In the genomic region with DNA sequence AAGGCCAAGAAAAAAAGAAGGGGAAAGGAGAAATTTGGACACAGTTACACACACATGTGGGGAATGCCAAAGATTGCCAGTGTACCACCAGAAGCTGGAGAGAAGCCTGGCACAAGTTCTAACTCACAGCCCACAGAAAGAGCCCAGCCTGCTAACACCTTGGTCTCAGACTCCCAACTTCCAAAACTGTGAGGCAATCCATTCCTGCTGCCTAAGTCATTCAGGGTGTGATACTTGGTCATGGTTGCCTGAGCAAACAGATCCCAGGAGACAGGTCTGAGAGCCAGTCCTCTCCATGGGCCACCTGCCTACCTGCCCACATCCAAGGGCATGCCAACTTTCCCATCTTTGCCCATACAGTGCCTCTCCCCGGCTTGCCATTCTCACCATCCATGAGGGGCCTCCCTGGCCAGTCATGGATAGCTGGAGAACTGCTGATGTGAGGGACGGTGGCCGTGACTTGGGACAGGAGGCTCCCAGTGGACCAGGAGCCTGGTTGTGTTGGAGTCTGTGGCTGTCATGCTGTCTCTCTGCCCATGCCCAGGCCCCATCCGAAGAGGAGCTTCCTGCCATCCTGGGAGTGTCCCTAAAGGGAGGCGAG, we compare ENCODE assay signal across 15 cellular contexts.
DNase-seq lines count a peak whose midpoint lies in the region; ATAC-seq and TF ChIP-seq lines count a peak whose summit lies in the region.
"Had no signal": no experiment of that assay in that cellular context is flagged by ENCODE, and none has a peak within 500 bp of the region (broad histone marks: within the 10 kb centered on the region; RNA-seq: fewer than 3 reads in every experiment).

No MANE protein-coding gene starts in this region.

- H3K27me3 ChIP-seq in right atrium auricular region (no peaks in the 10 kb centered on the region), heart right ventricle (peaks cover 0 to 22% (median 1%) of the 10 kb centered on the region in 7 donors), upper lobe of right lung (no peaks in the 10 kb centered on the region)
- H3K27me3 ChIP-seq: ascending aorta, ovary had no signal

- peaks cover 25% of the 10 kb centered on the region for H3K27me3 Mint-ChIP-seq in activated CD8-positive, alpha-beta memory T cell treated with anti-CD3 and anti-CD28 coated beads, Interleukin-2, amount 10 ng/mL, durations not matched to agents 7 days and 5 days
- H3K27me3 Mint-ChIP-seq in effector memory CD8-positive, alpha-beta T cell = peaks cover 38 to 86% of the 10 kb centered on the region in 2 donors

- no peaks in the 10 kb centered on the region for H3K4me1 ChIP-seq in right atrium auricular region
- no peaks in the 10 kb centered on the region for H3K4me1 ChIP-seq in heart right ventricle
- H3K4me1 ChIP-seq in upper lobe of right lung = no peaks in the 10 kb centered on the region
- H3K4me1 ChIP-seq: ascending aorta had no signal

- intact Hi-C loops in heart right ventricle (cut with DNase I) (loop anchor here in 1 of 10 donors (5.0 kb wide), 1 partner anchor 1974 kb away; no protein-coding TSS in a partner anchor), upper lobe of right lung (cut with DNase I) (no loop called here)

- peak; percentile 46 for DNase-seq in right atrium auricular region (ENCODE audit: low spot score)
- no peak for DNase-seq in heart right ventricle
- peak; percentile 21 for DNase-seq in activated CD8-positive, alpha-beta memory T cell treated with anti-CD3 and anti-CD28 coated beads, Interleukin-2, amount 10 ng/mL, durations not matched to agents 7 days and 5 days
- peak; percentile 20 for DNase-seq in iris pigment epithelial cell (ENCODE audit: low read depth)
- DNase-seq in upper lobe of right lung = no peak
- DNase-seq in effector memory CD8-positive, alpha-beta T cell = no peak
- no peak for DNase-seq in NCI-H2196 (lab: John Stamatoyannopoulos, UW; ENCODE audit: unreplicated experiment)
- DNase-seq: activated CD4-positive, alpha-beta T cell treated with anti-CD3 and anti-CD28 coated beads for 36 hours; dermis blood vessel endothelial cell; GOT3; NCI-H526; T-helper 1 cell had no signal

- CTCF ChIA-PET in activated CD8-positive, alpha-beta memory T cell treated with anti-CD3 and anti-CD28 coated beads, Interleukin-2, amount 10 ng/mL, durations not matched to agents 7 days and 5 days (lab: Charles Lee) = interaction anchor here (0.7 kb wide), 1 partner anchor 98 kb away, joined by 3 read pairs; no protein-coding TSS in a partner anchor

- H3K36me3 ChIP-seq in right atrium auricular region (no peaks in the 10 kb centered on the region), heart right ventricle (no peaks in the 10 kb centered on the region), upper lobe of right lung (no peaks in the 10 kb centered on the region)
- H3K36me3 ChIP-seq: ascending aorta, ovary had no signal

- H3K27ac ChIP-seq in right atrium auricular region (no peak overlapping the region), heart right ventricle (no peak overlapping the region), upper lobe of right lung (no peak overlapping the region)
- H3K27ac ChIP-seq: ascending aorta, ovary had no signal

- H3K4me3 Mint-ChIP-seq in activated CD8-positive, alpha-beta memory T cell treated with anti-CD3 and anti-CD28 coated beads, Interleukin-2, amount 10 ng/mL, durations not matched to agents 7 days and 5 days = no peak overlapping the region
- no peak overlapping the region for H3K4me3 Mint-ChIP-seq in effector memory CD8-positive, alpha-beta T cell
- H3K4me3 Mint-ChIP-seq: activated CD4-positive, alpha-beta T cell treated with anti-CD3 and anti-CD28 coated beads for 36 hours had no signal

- H3K4me3 ChIP-seq in right atrium auricular region (no peak overlapping the region), heart right ventricle (no peak overlapping the region), upper lobe of right lung (no peak overlapping the region)
- H3K4me3 ChIP-seq: ascending aorta, ovary had no signal

- no peaks in the 10 kb centered on the region for H3K4me1 Mint-ChIP-seq in activated CD8-positive, alpha-beta memory T cell treated with anti-CD3 and anti-CD28 coated beads, Interleukin-2, amount 10 ng/mL, durations not matched to agents 7 days and 5 days
- H3K4me1 Mint-ChIP-seq in effector memory CD8-positive, alpha-beta T cell (ENCODE audit: low read depth in 2 of 2) = no peaks in the 10 kb centered on the region
- H3K4me1 Mint-ChIP-seq: activated CD4-positive, alpha-beta T cell treated with anti-CD3 and anti-CD28 coated beads for 36 hours had no signal

- no peaks in the 10 kb centered on the region for H3K36me3 Mint-ChIP-seq in activated CD8-positive, alpha-beta memory T cell treated with anti-CD3 and anti-CD28 coated beads, Interleukin-2, amount 10 ng/mL, durations not matched to agents 7 days and 5 days
- no peaks in the 10 kb centered on the region for H3K36me3 Mint-ChIP-seq in effector memory CD8-positive, alpha-beta T cell (ENCODE audit: insufficient read depth)

- WGBS in heart right ventricle, 2 donors = 87 to 94% methylated on average over 5 of the region's 5 CpGs

- no peaks in the 10 kb centered on the region for H3K9me3 Mint-ChIP-seq in activated CD8-positive, alpha-beta memory T cell treated with anti-CD3 and anti-CD28 coated beads, Interleukin-2, amount 10 ng/mL, durations not matched to agents 7 days and 5 days (ENCODE audit: low read depth)
- H3K9me3 Mint-ChIP-seq in effector memory CD8-positive, alpha-beta T cell = no peaks in the 10 kb centered on the region

- no peak overlapping the region for H3K27ac Mint-ChIP-seq in activated CD8-positive, alpha-beta memory T cell treated with anti-CD3 and anti-CD28 coated beads, Interleukin-2, amount 10 ng/mL, durations not matched to agents 7 days and 5 days
- no peak overlapping the region for H3K27ac Mint-ChIP-seq in effector memory CD8-positive, alpha-beta T cell
- H3K27ac Mint-ChIP-seq: activated CD4-positive, alpha-beta T cell treated with anti-CD3 and anti-CD28 coated beads for 36 hours had no signal

- H3K9me3 ChIP-seq in right atrium auricular region = peaks cover 0 to 16% of the 10 kb centered on the region in 2 donors
- H3K9me3 ChIP-seq in heart right ventricle = peaks cover 0 to 18% (median 12%) of the 10 kb centered on the region in 11 donors
- no peaks in the 10 kb centered on the region for H3K9me3 ChIP-seq in upper lobe of right lung
- H3K9me3 ChIP-seq: ovary had no signal

- ATAC-seq in heart right ventricle (no peak), upper lobe of right lung (peak; percentile 25), HG02852 (IDR thresholded peaks at IDR 0.05; ENCODE audit: unreplicated experiment) (no peak)
- no peak for ATAC-seq in activated CD8-positive, alpha-beta memory T cell treated with anti-CD3 and anti-CD28 coated beads, Interleukin-2, amount 10 ng/mL, durations not matched to agents 7 days and 5 days
- ATAC-seq in effector memory CD8-positive, alpha-beta T cell (replicated peaks) = no peak
- ATAC-seq: activated CD4-positive, alpha-beta T cell treated with anti-CD3 and anti-CD28 coated beads for 36 hours had no signal

- TF ChIP-seq CTCF in right atrium auricular region (IDR thresholded peaks at IDR 0.05) (no peak), heart right ventricle (IDR thresholded peaks at IDR 0.05) (no peak), upper lobe of right lung (IDR thresholded peaks at IDR 0.05) (no peak)

Comparison
In these comparisons a context has a peak if more than half of its experiments do, and no peak if none do; other contexts are left out.
1. DNase-seq: peak in right atrium auricular region (single experiment), activated CD8-positive, alpha-beta memory T cell treated with anti-CD3 and anti-CD28 coated beads, Interleukin-2, amount 10 ng/mL, durations not matched to agents 7 days and 5 days (single experiment) and iris pigment epithelial cell (single experiment); none in heart right ventricle (0 of 2), upper lobe of right lung (single experiment), effector memory CD8-positive, alpha-beta T cell (0 of 3) and NCI-H2196 (single experiment).